Comparison of ENCODE assay signal across 1 cellular context in the genomic region with DNA sequence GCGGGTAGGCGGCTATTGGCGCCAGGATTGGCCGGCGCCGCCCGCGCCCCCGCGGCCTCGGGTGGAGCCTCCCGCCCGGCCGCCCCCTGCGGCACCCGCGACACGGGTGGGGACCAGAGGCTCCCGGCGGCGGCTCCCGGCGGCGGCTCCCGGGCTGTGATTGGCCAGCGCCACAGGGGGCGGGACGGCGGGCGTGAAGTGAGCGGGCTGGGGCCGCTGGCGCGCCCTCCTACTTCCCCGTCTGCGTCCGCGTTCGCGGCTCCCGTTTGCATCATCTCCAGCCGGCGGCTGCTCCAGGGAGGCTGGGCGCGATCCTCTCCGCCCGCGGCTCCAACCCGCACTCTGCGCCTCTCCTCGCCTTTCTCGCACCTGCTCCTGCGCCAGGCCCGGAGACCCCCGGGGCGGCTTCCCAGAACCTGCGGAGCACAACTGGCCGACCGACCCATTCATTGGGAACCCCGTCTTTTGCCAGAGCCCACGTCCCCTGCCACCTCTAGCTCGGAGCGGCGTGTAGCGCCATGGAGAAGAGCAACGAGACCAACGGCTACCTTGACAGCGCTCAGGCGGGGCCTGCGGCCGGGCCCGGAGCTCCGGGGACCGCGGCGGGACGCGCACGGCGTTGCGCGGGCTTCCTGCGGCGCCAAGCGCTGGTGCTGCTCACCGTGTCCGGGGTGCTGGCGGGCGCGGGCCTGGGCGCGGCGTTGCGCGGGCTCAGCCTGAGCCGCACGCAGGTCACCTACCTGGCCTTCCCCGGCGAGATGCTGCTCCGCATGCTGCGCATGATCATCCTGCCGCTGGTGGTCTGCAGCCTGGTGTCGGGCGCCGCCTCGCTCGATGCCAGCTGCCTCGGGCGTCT.
TF ChIP-seq lines count a peak whose summit lies in the region.

A gene (plus strand): TSS at position 274 of the 856 bp plus-strand sequence. CDS start 245 bp downstream, at position 519.

TF ChIP-seq in HepG2, 621 proteins besides CTCF, POLR2A, EP300 and RAD21 (continued from another document and continues in another):
- TF ChIP-seq, protein P1, sequence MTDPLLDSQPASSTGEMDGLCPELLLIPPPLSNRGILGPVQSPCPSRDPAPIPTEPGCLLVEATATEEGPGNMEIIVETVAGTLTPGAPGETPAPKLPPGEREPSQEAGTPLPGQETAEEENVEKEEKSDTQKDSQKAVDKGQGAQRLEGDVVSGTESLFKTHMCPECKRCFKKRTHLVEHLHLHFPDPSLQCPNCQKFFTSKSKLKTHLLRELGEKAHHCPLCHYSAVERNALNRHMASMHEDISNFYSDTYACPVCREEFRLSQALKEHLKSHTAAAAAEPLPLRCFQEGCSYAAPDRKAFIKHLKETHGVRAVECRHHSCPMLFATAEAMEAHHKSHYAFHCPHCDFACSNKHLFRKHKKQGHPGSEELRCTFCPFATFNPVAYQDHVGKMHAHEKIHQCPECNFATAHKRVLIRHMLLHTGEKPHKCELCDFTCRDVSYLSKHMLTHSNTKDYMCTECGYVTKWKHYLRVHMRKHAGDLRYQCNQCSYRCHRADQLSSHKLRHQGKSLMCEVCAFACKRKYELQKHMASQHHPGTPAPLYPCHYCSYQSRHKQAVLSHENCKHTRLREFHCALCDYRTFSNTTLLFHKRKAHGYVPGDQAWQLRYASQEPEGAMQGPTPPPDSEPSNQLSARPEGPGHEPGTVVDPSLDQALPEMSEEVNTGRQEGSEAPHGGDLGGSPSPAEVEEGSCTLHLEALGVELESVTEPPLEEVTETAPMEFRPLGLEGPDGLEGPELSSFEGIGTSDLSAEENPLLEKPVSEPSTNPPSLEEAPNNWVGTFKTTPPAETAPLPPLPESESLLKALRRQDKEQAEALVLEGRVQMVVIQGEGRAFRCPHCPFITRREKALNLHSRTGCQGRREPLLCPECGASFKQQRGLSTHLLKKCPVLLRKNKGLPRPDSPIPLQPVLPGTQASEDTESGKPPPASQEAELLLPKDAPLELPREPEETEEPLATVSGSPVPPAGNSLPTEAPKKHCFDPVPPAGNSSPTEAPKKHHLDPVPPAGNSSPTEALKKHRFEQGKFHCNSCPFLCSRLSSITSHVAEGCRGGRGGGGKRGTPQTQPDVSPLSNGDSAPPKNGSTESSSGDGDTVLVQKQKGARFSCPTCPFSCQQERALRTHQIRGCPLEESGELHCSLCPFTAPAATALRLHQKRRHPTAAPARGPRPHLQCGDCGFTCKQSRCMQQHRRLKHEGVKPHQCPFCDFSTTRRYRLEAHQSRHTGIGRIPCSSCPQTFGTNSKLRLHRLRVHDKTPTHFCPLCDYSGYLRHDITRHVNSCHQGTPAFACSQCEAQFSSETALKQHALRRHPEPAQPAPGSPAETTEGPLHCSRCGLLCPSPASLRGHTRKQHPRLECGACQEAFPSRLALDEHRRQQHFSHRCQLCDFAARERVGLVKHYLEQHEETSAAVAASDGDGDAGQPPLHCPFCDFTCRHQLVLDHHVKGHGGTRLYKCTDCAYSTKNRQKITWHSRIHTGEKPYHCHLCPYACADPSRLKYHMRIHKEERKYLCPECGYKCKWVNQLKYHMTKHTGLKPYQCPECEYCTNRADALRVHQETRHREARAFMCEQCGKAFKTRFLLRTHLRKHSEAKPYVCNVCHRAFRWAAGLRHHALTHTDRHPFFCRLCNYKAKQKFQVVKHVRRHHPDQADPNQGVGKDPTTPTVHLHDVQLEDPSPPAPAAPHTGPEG (CRISPR knock-in tag; IDR thresholded peaks at IDR 0.05), result peak; percentile 70; the same call in 1 of the 2 replicates
- no peak; the same call in 1 of the 2 replicates for TF ChIP-seq DMAP1 (CRISPR knock-in tag; IDR thresholded peaks at IDR 0.05)
- TF ChIP-seq ARHGAP35 (CRISPR knock-in tag; IDR thresholded peaks at IDR 0.05; ENCODE audit: borderline replicate concordance), result no peak; the same call in 1 of the 2 replicates
- TF ChIP-seq PHF8 (CRISPR knock-in tag; IDR thresholded peaks at IDR 0.05), result peak; percentile 51; the same call in 1 of the 2 replicates
- no peak for TF ChIP-seq ZNF644 (CRISPR knock-in tag; IDR thresholded peaks at IDR 0.05; ENCODE audit: low read depth)
- TF ChIP-seq, protein P2, sequence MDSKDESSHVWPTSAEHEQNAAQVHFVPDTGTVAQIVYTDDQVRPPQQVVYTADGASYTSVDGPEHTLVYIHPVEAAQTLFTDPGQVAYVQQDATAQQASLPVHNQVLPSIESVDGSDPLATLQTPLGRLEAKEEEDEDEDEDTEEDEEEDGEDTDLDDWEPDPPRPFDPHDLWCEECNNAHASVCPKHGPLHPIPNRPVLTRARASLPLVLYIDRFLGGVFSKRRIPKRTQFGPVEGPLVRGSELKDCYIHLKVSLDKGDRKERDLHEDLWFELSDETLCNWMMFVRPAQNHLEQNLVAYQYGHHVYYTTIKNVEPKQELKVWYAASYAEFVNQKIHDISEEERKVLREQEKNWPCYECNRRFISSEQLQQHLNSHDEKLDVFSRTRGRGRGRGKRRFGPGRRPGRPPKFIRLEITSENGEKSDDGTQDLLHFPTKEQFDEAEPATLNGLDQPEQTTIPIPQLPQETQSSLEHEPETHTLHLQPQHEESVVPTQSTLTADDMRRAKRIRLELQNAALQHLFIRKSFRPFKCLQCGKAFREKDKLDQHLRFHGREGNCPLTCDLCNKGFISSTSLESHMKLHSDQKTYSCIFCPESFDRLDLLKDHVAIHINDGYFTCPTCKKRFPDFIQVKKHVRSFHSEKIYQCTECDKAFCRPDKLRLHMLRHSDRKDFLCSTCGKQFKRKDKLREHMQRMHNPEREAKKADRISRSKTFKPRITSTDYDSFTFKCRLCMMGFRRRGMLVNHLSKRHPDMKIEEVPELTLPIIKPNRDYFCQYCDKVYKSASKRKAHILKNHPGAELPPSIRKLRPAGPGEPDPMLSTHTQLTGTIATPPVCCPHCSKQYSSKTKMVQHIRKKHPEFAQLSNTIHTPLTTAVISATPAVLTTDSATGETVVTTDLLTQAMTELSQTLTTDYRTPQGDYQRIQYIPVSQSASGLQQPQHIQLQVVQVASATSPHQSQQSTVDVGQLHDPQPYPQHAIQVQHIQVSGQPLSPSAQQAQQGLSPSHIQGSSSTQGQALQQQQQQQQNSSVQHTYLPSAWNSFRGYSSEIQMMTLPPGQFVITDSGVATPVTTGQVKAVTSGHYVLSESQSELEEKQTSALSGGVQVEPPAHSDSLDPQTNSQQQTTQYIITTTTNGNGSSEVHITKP (CRISPR knock-in tag; IDR thresholded peaks at IDR 0.05; ENCODE audit: low read depth), result no peak
- TF ChIP-seq PPARG (CRISPR knock-in tag; conservative IDR thresholded peaks at IDR 0.05), result no peak
- TF ChIP-seq HES4 (CRISPR knock-in tag; IDR thresholded peaks at IDR 0.05; ENCODE audit: borderline replicate concordance), result no peak
- TF ChIP-seq, protein P3, sequence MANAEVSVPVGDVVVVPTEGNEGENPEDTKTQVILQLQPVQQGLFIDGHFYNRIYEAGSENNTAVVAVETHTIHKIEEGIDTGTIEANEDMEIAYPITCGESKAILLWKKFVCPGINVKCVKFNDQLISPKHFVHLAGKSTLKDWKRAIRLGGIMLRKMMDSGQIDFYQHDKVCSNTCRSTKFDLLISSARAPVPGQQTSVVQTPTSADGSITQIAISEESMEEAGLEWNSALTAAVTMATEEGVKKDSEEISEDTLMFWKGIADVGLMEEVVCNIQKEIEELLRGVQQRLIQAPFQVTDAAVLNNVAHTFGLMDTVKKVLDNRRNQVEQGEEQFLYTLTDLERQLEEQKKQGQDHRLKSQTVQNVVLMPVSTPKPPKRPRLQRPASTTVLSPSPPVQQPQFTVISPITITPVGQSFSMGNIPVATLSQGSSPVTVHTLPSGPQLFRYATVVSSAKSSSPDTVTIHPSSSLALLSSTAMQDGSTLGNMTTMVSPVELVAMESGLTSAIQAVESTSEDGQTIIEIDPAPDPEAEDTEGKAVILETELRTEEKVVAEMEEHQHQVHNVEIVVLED (CRISPR knock-in tag; IDR thresholded peaks at IDR 0.05; ENCODE audit: borderline replicate concordance), result peak; percentile 46; the same call in 1 of the 2 replicates
- TF ChIP-seq TCF7 (IDR thresholded peaks at IDR 0.05; ENCODE audit: low read depth), result no peak
- TF ChIP-seq, protein P4, sequence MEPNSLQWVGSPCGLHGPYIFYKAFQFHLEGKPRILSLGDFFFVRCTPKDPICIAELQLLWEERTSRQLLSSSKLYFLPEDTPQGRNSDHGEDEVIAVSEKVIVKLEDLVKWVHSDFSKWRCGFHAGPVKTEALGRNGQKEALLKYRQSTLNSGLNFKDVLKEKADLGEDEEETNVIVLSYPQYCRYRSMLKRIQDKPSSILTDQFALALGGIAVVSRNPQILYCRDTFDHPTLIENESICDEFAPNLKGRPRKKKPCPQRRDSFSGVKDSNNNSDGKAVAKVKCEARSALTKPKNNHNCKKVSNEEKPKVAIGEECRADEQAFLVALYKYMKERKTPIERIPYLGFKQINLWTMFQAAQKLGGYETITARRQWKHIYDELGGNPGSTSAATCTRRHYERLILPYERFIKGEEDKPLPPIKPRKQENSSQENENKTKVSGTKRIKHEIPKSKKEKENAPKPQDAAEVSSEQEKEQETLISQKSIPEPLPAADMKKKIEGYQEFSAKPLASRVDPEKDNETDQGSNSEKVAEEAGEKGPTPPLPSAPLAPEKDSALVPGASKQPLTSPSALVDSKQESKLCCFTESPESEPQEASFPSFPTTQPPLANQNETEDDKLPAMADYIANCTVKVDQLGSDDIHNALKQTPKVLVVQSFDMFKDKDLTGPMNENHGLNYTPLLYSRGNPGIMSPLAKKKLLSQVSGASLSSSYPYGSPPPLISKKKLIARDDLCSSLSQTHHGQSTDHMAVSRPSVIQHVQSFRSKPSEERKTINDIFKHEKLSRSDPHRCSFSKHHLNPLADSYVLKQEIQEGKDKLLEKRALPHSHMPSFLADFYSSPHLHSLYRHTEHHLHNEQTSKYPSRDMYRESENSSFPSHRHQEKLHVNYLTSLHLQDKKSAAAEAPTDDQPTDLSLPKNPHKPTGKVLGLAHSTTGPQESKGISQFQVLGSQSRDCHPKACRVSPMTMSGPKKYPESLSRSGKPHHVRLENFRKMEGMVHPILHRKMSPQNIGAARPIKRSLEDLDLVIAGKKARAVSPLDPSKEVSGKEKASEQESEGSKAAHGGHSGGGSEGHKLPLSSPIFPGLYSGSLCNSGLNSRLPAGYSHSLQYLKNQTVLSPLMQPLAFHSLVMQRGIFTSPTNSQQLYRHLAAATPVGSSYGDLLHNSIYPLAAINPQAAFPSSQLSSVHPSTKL (CRISPR knock-in tag; IDR thresholded peaks at IDR 0.05), result 0 out of 2 replicates have a peak, but pooled peaks have one; percentile 19
- TF ChIP-seq, protein P5, sequence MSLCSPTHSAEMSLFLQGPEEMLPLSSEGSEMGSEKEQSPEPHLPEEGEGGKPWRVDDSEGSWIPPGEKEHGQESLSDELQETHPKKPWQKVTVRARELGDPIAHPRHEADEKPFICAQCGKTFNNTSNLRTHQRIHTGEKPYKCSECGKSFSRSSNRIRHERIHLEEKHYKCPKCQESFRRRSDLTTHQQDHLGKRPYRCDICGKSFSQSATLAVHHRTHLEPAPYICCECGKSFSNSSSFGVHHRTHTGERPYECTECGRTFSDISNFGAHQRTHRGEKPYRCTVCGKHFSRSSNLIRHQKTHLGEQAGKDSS (CRISPR knock-in tag; IDR thresholded peaks at IDR 0.05; ENCODE audit: borderline replicate concordance, low read depth), result 0 out of 2 replicates have a peak, but pooled peaks have one; percentile 22
- TF ChIP-seq, protein P6, sequence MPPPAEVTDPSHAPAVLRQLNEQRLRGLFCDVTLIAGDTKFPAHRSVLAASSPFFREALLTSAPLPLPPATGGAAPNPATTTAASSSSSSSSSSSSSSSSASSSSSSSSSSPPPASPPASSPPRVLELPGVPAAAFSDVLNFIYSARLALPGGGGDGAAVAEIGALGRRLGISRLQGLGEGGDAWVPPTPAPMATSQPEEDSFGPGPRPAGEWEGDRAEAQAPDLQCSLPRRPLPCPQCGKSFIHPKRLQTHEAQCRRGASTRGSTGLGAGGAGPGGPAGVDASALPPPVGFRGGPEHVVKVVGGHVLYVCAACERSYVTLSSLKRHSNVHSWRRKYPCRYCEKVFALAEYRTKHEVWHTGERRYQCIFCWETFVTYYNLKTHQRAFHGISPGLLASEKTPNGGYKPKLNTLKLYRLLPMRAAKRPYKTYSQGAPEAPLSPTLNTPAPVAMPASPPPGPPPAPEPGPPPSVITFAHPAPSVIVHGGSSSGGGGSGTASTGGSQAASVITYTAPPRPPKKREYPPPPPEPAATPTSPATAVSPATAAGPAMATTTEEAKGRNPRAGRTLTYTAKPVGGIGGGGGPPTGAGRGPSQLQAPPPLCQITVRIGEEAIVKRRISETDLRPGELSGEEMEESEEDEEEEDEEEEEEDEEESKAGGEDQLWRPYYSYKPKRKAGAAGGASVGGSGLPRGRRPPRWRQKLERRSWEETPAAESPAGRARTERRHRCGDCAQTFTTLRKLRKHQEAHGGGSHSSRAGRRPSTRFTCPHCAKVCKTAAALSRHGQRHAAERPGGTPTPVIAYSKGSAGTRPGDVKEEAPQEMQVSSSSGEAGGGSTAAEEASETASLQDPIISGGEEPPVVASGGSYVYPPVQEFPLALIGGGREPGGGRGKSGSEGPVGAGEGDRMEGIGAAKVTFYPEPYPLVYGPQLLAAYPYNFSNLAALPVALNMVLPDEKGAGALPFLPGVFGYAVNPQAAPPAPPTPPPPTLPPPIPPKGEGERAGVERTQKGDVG (CRISPR knock-in tag; IDR thresholded peaks at IDR 0.05; ENCODE audit: borderline replicate concordance), result no peak
- TF ChIP-seq, protein P7, sequence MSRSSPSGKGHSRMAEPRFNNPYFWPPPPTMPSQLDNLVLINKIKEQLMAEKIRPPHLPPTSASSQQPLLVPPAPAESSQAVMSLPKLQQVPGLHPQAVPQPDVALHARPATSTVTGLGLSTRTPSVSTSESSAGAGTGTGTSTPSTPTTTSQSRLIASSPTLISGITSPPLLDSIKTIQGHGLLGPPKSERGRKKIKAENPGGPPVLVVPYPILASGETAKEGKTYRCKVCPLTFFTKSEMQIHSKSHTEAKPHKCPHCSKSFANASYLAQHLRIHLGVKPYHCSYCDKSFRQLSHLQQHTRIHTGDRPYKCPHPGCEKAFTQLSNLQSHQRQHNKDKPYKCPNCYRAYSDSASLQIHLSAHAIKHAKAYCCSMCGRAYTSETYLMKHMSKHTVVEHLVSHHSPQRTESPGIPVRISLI (CRISPR knock-in tag; IDR thresholded peaks at IDR 0.05; ENCODE audit: borderline replicate concordance), result peak; percentile 2; the same call in 1 of the 2 replicates
- TF ChIP-seq GATAD2A (CRISPR knock-in tag; IDR thresholded peaks at IDR 0.05), result no peak
- TF ChIP-seq YY1 (IDR thresholded peaks at IDR 0.05; ENCODE audit: insufficient read depth, insufficient replicate concordance, low read depth, low read length), result peak; percentile 19
- TF ChIP-seq, protein P8, sequence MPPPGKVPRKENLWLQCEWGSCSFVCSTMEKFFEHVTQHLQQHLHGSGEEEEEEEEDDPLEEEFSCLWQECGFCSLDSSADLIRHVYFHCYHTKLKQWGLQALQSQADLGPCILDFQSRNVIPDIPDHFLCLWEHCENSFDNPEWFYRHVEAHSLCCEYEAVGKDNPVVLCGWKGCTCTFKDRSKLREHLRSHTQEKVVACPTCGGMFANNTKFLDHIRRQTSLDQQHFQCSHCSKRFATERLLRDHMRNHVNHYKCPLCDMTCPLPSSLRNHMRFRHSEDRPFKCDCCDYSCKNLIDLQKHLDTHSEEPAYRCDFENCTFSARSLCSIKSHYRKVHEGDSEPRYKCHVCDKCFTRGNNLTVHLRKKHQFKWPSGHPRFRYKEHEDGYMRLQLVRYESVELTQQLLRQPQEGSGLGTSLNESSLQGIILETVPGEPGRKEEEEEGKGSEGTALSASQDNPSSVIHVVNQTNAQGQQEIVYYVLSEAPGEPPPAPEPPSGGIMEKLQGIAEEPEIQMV (CRISPR knock-in tag; IDR thresholded peaks at IDR 0.05; ENCODE audit: low read depth), result peak; percentile 97
- TF ChIP-seq MIXL1 (CRISPR knock-in tag; IDR thresholded peaks at IDR 0.05), result no peak
- TF ChIP-seq, protein P9, sequence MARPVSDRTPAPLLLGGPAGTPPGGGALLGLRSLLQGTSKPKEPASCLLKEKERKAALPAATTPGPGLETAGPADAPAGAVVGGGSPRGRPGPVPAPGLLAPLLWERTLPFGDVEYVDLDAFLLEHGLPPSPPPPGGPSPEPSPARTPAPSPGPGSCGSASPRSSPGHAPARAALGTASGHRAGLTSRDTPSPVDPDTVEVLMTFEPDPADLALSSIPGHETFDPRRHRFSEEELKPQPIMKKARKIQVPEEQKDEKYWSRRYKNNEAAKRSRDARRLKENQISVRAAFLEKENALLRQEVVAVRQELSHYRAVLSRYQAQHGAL (CRISPR knock-in tag; IDR thresholded peaks at IDR 0.05; ENCODE audit: not compliant biosample characterization), result peak; percentile 44
- TF ChIP-seq PRPF4 (IDR thresholded peaks at IDR 0.05; ENCODE audit: low read depth, low read length, poor library complexity, severe bottlenecking), result no peak
